Comparison of ENCODE assay signal across 8 cellular contexts in the genomic region with DNA sequence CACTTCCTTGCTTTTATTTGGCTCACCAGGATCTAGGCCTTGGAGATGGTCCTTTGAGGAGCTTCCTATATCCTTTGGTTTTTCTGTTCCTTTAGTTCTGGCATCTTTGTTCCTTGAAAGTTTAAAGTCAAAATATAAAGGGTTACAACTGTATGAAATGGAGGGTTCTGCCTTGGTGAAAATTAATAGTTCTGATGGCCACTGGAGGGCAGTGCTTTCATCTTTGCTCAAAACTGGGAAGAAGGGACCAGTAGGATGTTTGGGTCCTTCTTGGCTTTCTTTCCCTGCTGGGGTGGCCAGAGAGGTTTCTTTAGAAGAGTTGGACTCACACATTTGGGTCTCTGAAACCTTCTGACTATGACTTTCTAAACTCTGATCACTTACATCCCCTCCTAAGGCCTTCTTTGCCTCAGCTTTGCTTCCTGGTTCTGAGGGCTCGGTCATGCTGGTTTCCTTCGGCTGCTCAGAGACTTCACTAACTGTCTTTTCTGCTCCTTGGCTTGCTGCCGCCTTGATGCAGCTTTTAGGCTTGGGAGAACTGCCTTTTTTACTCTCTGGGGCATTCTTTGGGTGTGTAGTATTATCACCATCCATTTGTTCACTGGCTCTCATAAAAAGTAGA. TPM values are rescaled to one million over a fixed set of nuclear protein-coding genes. Genes with fewer than 3 reads are reported as not detected.
DNase-seq lines count a peak whose midpoint lies in the region; ATAC-seq and TF ChIP-seq lines count a peak whose summit lies in the region.

No MANE protein-coding gene starts in this region.

- no peaks in the 10 kb centered on the region for H3K9me3 Mint-ChIP-seq in activated CD4-positive, alpha-beta T cell treated with anti-CD3 and anti-CD28 coated beads, Interleukin-2, amount 10 ng/mL, durations not matched to agents 7 days and 5 days

- no peaks in the 10 kb centered on the region for H3K27me3 Mint-ChIP-seq in activated CD4-positive, alpha-beta T cell treated with anti-CD3 and anti-CD28 coated beads, Interleukin-2, amount 10 ng/mL, durations not matched to agents 7 days and 5 days

- no peak overlapping the region for H3K27ac Mint-ChIP-seq in activated CD4-positive, alpha-beta T cell treated with anti-CD3 and anti-CD28 coated beads, Interleukin-2, amount 10 ng/mL, durations not matched to agents 7 days and 5 days

- TF ChIP-seq CTCF in GM20000 (IDR thresholded peaks at IDR 0.05; ENCODE audit: extremely low read depth, missing control alignments), result peak; percentile 52

- CTCF ChIA-PET in activated CD4-positive, alpha-beta T cell treated with anti-CD3 and anti-CD28 coated beads, Interleukin-2, amount 10 ng/mL, durations not matched to agents 7 days and 5 days (lab: Charles Lee), result interaction anchor here (0.9 to 1.6 kb wide), 3 partner anchors 21 to 37 kb away, joined by 3 to 4 read pairs (median 3); a partner anchor contains a TSS

- DNase-seq in AG20443 (ENCODE audit: low spot score) (peak; percentile 53), GM20000 (ENCODE audit: low spot score) (no peak), amniotic epithelial cell (ENCODE audit: low read depth) (peak; percentile 24), left kidney (ENCODE audit: low read depth, low spot score) (peak; percentile 46), NCI-H345 (lab: John Stamatoyannopoulos, UW) (no peak)
- no peak for DNase-seq in activated CD4-positive, alpha-beta T cell treated with anti-CD3 and anti-CD28 coated beads, Interleukin-2, amount 10 ng/mL, durations not matched to agents 7 days and 5 days

- no peak for ATAC-seq in HG02759 (IDR thresholded peaks at IDR 0.05; ENCODE audit: unreplicated experiment)
- ATAC-seq in HG02852 (IDR thresholded peaks at IDR 0.05; ENCODE audit: unreplicated experiment), result no peak

- H3K4me1 Mint-ChIP-seq in activated CD4-positive, alpha-beta T cell treated with anti-CD3 and anti-CD28 coated beads, Interleukin-2, amount 10 ng/mL, durations not matched to agents 7 days and 5 days, result peaks cover 8% of the 10 kb centered on the region

- H3K36me3 Mint-ChIP-seq in activated CD4-positive, alpha-beta T cell treated with anti-CD3 and anti-CD28 coated beads, Interleukin-2, amount 10 ng/mL, durations not matched to agents 7 days and 5 days (ENCODE audit: low read depth), result peaks cover 41% of the 10 kb centered on the region

- no peak overlapping the region for H3K4me3 Mint-ChIP-seq in activated CD4-positive, alpha-beta T cell treated with anti-CD3 and anti-CD28 coated beads, Interleukin-2, amount 10 ng/mL, durations not matched to agents 7 days and 5 days

- POLR2A ChIA-PET in activated CD4-positive, alpha-beta T cell treated with anti-CD3 and anti-CD28 coated beads, Interleukin-2, amount 10 ng/mL, durations not matched to agents 7 days and 5 days (lab: Charles Lee), result no interaction called here

RNA-seq across cellular contexts. Expression of a gene that starts 10.9 kb away (rescaled TPM):
- under 1 TPM; 0.27 to 0.47 TPM for total RNA-seq in activated CD4-positive, alpha-beta T cell treated with anti-CD3 and anti-CD28 coated beads, Interleukin-2, amount 10 ng/mL, durations not matched to agents 7 days and 5 days

RNA-seq across cellular contexts. Expression of a gene that starts 36.7 kb away (rescaled TPM):
- under 1 TPM in 1 of 2 experiments, not detected in 1; 0.08 TPM for total RNA-seq in activated CD4-positive, alpha-beta T cell treated with anti-CD3 and anti-CD28 coated beads, Interleukin-2, amount 10 ng/mL, durations not matched to agents 7 days and 5 days

RNA-seq across cellular contexts. Expression of a gene that starts 55.2 kb away (rescaled TPM):
- total RNA-seq in activated CD4-positive, alpha-beta T cell treated with anti-CD3 and anti-CD28 coated beads, Interleukin-2, amount 10 ng/mL, durations not matched to agents 7 days and 5 days, result 10 to 100 TPM; 61.1 to 70.5 TPM

Comparison
In these comparisons a context has a peak if more than half of its experiments do, and no peak if none do; other contexts are left out.
1. DNase-seq: peak in AG20443 (single experiment), amniotic epithelial cell (single experiment) and left kidney (single experiment); none in GM20000 (single experiment), NCI-H345 (single experiment) and activated CD4-positive, alpha-beta T cell treated with anti-CD3 and anti-CD28 coated beads, Interleukin-2, amount 10 ng/mL, durations not matched to agents 7 days and 5 days (single experiment).